Comparison of ENCODE assay signal across 36 cellular contexts in the genomic region with DNA sequence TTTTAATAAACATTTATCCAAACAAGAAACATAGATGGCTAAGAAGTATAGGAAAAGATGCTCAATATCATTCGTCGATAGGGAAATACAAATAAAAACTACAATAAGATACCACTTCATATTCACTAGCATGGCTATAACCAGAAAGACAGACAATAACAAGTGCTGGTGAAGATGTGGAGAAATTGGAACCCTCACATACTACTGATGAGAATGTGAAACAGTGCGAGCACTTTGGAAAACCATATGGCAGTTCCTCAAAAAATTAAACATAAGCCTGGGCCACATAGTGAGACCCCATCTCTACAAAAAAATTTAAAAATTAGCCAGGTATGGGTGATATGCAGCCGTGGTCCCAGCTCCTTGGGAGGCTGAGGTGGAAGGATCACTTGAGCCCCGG. TPM values are rescaled to one million over a fixed set of nuclear protein-coding genes. Genes with fewer than 3 reads are reported as not detected.
DNase-seq lines count a peak whose midpoint lies in the region; ATAC-seq, FAIRE-seq and TF ChIP-seq lines count a peak whose summit lies in the region.
"Had no signal": no experiment of that assay in that cellular context is flagged by ENCODE, and none has a peak within 500 bp of the region (broad histone marks: within the 10 kb centered on the region; RNA-seq: fewer than 3 reads in every experiment).

No MANE protein-coding gene starts in this region.

- TF ChIP-seq RAD21 in K562 (CRISPR knock-in tag; conservative IDR thresholded peaks at IDR 0.05 in 1 of 2, IDR thresholded peaks at IDR 0.05 in 1 of 2), result no peak

- WGBS in K562 (ENCODE audit: insufficient coverage, low coverage, missing lambda C conversion rate), result 0% methylated on average over 5 of the region's 5 CpGs

- no peak for TF ChIP-seq CTCF in HEK293 (tag by site-specific recombination; IDR thresholded peaks at IDR 0.05)
- no peak for TF ChIP-seq CTCF in K562 (IDR thresholded peaks at IDR 0.05 in 2 of 3, conservative IDR thresholded peaks at IDR 0.05 in 1 of 3; ENCODE audit: insufficient read depth in 2 of 3, low read depth in 1 of 3, low read length in 3 of 3)

- H3K27ac ChIP-seq in HEK293 (ENCODE audit: extremely low read depth, low read depth, low read length) (no peak overlapping the region), K562 (ENCODE audit: extremely low read depth, low read depth, low read length) (no peak overlapping the region)
- H3K27ac ChIP-seq: 22Rv1; A549; BLaER1; BLaER1 treated with 17β-estradiol and CSF1 and Interleukin-3, amounts not matched to agents 10 nM and 100 nM; C4-2B had no signal

- CTCF ChIA-PET in HEK293 (lab: Yijun Ruan, JAX) (interaction anchor here (0.6 kb wide), 1 partner anchor 51 kb away, joined by 5 read pairs; no protein-coding TSS in a partner anchor), K562 (lab: Yijun Ruan, JAX; ENCODE audit: low intra/inter-chr PET ratio) (no interaction called here)

- H3K9me3 ChIP-seq in HEK293 (ENCODE audit: control insufficient read depth, insufficient read depth, low read depth, low read length) (no peaks in the 10 kb centered on the region), K562 (replicated peaks; ENCODE audit: control insufficient read depth, insufficient read depth, low read depth, low read length) (peaks cover 2% of the 10 kb centered on the region; the same call in 1 of the 2 replicates), MG63 (no peaks in the 10 kb centered on the region)
- H3K9me3 ChIP-seq: A549, BE2C, Caco-2 had no signal

- no peaks in the 10 kb centered on the region for H3K79me2 ChIP-seq in K562 (ENCODE audit: control insufficient read depth, insufficient read depth, low read length)

- DNase-seq in K562 (ENCODE audit: extremely low read depth in 1 of 4, low spot score in 3 of 4) (no peak), NCI-H2107 (lab: John Stamatoyannopoulos, UW) (no peak), MG63 (no peak)
- DNase-seq: 8988T; ACHN; AML-193; BE2C; C1 segment of cervical spinal cord; Caco-2; Calu3; CD4-positive, alpha-beta memory T cell; CD4-positive, alpha-beta T cell; CD4-positive, CD25-positive, alpha-beta regulatory T cell; CD8-positive, alpha-beta memory T cell; CD8-positive, alpha-beta T cell; COR-L47; DMS 273 treated with DMSO at 0.1 percent for 48 hours; DMS153; DMS53; DMS79; DMS79 treated with DMSO at 0.1 percent for 48 hours; DND-41; EL had no signal

- TF ChIP-seq POLR2A in K562 (conservative IDR thresholded peaks at IDR 0.05), result no peak

- peaks cover 0 to 14% of the 10 kb centered on the region in 2 experiments; a peak in 2 of 5 replicates for H3K27me3 ChIP-seq in K562 (ENCODE audit: control insufficient read depth in 2 of 2, insufficient read depth in 2 of 2, low read length in 2 of 2)
- H3K27me3 ChIP-seq in MG63, result no peaks in the 10 kb centered on the region
- H3K27me3 ChIP-seq: BE2C; BLaER1; BLaER1 treated with 17β-estradiol and CSF1 and Interleukin-3, amounts not matched to agents 10 nM and 100 nM had no signal

- H3K4me1 ChIP-seq in HEK293 (ENCODE audit: control insufficient read depth, insufficient read depth, low read length) (no peaks in the 10 kb centered on the region), K562 (replicated peaks in 1 of 2; ENCODE audit: control insufficient read depth in 2 of 2, insufficient read depth in 2 of 2, low read length in 2 of 2) (no peaks in the 10 kb centered on the region; a peak in 2 of 5 replicates)
- H3K4me1 ChIP-seq: BE2C, BLaER1, Caco-2 had no signal

- no peak for FAIRE-seq in K562 (lab: Jason Lieb, UNC)
- FAIRE-seq: A204.1, A549, D721Med had no signal

- in situ Hi-C loops in K562 (cut with MboI), result no loop called here

- no peak for ATAC-seq in K562
- ATAC-seq: A549; CD8-positive, alpha-beta T cell had no signal

- H3K9ac ChIP-seq in K562 (ENCODE audit: insufficient read depth in 1 of 2, low read depth in 2 of 2, low read length in 2 of 2), result no peak overlapping the region
- H3K9ac ChIP-seq: BLaER1; BLaER1 treated with 17β-estradiol and CSF1 and Interleukin-3, amounts not matched to agents 10 nM and 100 nM had no signal

- no peak overlapping the region for H3K4me2 ChIP-seq in K562 (ENCODE audit: insufficient read depth, low read length)
- H3K4me2 ChIP-seq: A549; BLaER1; BLaER1 treated with 17β-estradiol and CSF1 and Interleukin-3, amounts not matched to agents 10 nM and 100 nM had no signal

- no peak overlapping the region for H2AFZ ChIP-seq in K562 (ENCODE audit: low read depth, low read length)

- intact Hi-C loops in K562 (cut with micrococcal nuclease), result no loop called here

- TF ChIP-seq EP300 in K562 (IDR thresholded peaks at IDR 0.05; ENCODE audit: low read length), result no peak

- H4K20me1 ChIP-seq in K562 (replicated peaks; ENCODE audit: control insufficient read depth, insufficient read depth, low read length), result no peaks in the 10 kb centered on the region
- H4K20me1 ChIP-seq: BLaER1; BLaER1 treated with 17β-estradiol and CSF1 and Interleukin-3, amounts not matched to agents 10 nM and 100 nM had no signal

- POLR2A ChIA-PET in HEK293 (lab: Yijun Ruan, JAX) (no interaction called here), K562 (lab: Yijun Ruan, JAX) (interaction anchor here (1.3 kb wide), 1 partner anchor 12 kb away, joined by 3 read pairs; no protein-coding TSS in a partner anchor)

- H3K36me3 ChIP-seq in HEK293 (ENCODE audit: control insufficient read depth in 2 of 2, insufficient read depth in 1 of 2, low read length in 2 of 2) (no peaks in the 10 kb centered on the region), K562 (ENCODE audit: control insufficient read depth, insufficient read depth, low read length) (no peaks in the 10 kb centered on the region), MG63 (no peaks in the 10 kb centered on the region)
- H3K36me3 ChIP-seq: BE2C; BLaER1; BLaER1 treated with 17β-estradiol and CSF1 and Interleukin-3, amounts not matched to agents 10 nM and 100 nM had no signal

- no peaks in the 10 kb centered on the region for H3K9me1 ChIP-seq in K562 (ENCODE audit: control insufficient read depth, insufficient read depth, low read length)

- BruUV-seq in K562 (replicated peaks; lab: Mats Ljungman, UMichigan), result no TSS peak

- H3K4me3 ChIP-seq in HEK293 (ENCODE audit: low read depth, low read length), result no peak overlapping the region
- H3K4me3 ChIP-seq in K562, result no peak overlapping the region
- no peak overlapping the region for H3K4me3 ChIP-seq in MG63
- H3K4me3 ChIP-seq: A549; BLaER1; BLaER1 treated with 17β-estradiol and CSF1 and Interleukin-3, amounts not matched to agents 10 nM and 100 nM had no signal

RNA-seq across cellular contexts. Expression of gene TMEM54, which starts 9.1 kb away (rescaled TPM):
- 2.4 and 10.2 TPM in 2 replicates for total RNA-seq in K562 (2011; cell fraction: chromatin; rRNA removed; ENCODE audit: low replicate concordance)
- 19.3 and 19.7 TPM in 2 replicates for total RNA-seq in K562 (2011; cell fraction: nucleolus; rRNA removed)
- total RNA-seq in K562 (2011; cell fraction: nucleoplasm; rRNA removed), result 14.0 and 21.6 TPM in 2 replicates
- total RNA-seq in K562 (2014; rRNA removed), result 12.8 and 14.5 TPM in 2 replicates
- 1.2 and 2.1 TPM in 2 replicates for total RNA-seq in K562 (2014; rRNA removed; fragmentation: Illumina TruSeq; extraction: Trizol)
- total RNA-seq in K562 (2015; rRNA removed; fragmentation: Illumina TruSeq; extraction: Trizol), result 3.8 TPM in 2 replicates
- total RNA-seq in K562 (2021), result 13.1 and 15.1 TPM in 2 replicates
- polyA plus RNA-seq in K562 (2011; rRNA removed), result 16.2 and 31.0 TPM in 2 replicates
- polyA plus RNA-seq in K562 (2011; cell fraction: cytosol; rRNA removed), result 75.0 and 104 TPM in 2 replicates
- 24.7 and 26.3 TPM in 2 replicates for polyA plus RNA-seq in K562 (2011; cell fraction: nucleus; rRNA removed)
- 26.4 and 45.9 TPM in 2 replicates for polyA plus RNA-seq in K562 (2012)
- polyA plus RNA-seq in K562 (2014; fragmentation: Illumina TruSeq; extraction: Trizol), result 8.2 and 11.8 TPM in 2 replicates
- 1 to 10 TPM in 1 of 2 experiments, under 1 TPM in 1; 1.00 to 1.7 TPM for polyA plus RNA-seq in K562 (2014; fragmentation: Nextera tagmentation; extraction: Ambion mirVana)
- 9.8 and 13.3 TPM in 2 replicates for polyA plus RNA-seq in K562 (2014; rRNA removed)
- 5.4 and 6.5 TPM in 2 replicates for polyA minus RNA-seq in K562 (2011; rRNA and poly(A)+ RNA removed)
- polyA minus RNA-seq in K562 (2011; cell fraction: cytosol; rRNA and poly(A)+ RNA removed), result 8.6 and 15.1 TPM in 2 replicates
- polyA minus RNA-seq in K562 (2011; cell fraction: nucleus; rRNA and poly(A)+ RNA removed), result 4.2 TPM in 2 replicates
- total RNA-seq in MG63 (2014; rRNA removed; shearing (Covaris generic); ENCODE audit: low replicate concordance), result 6.3 and 30.7 TPM in 2 replicates
- total RNA-seq: B cell; CD4-positive, alpha-beta memory T cell; CD4-positive, alpha-beta T cell; CD4-positive, CD25-positive, alpha-beta regulatory T cell; CD8-positive, alpha-beta T cell had no signal
- polyA plus RNA-seq: CD14-positive monocyte; CD4-positive, alpha-beta memory T cell; CD4-positive, CD25-positive, alpha-beta regulatory T cell; CD8-positive, alpha-beta memory T cell had no signal

RNA-seq across cellular contexts. Expression of gene HPCA, which starts 24.0 kb away (rescaled TPM):
- not detected in 2 replicates for total RNA-seq in K562 (2011; cell fraction: chromatin; rRNA removed; ENCODE audit: low replicate concordance)
- total RNA-seq in K562 (2011; cell fraction: nucleolus; rRNA removed), result not detected in 2 replicates
- total RNA-seq in K562 (2011; cell fraction: nucleoplasm; rRNA removed), result not detected in 2 replicates
- not detected in 2 replicates for total RNA-seq in K562 (2014; rRNA removed)
- not detected in 2 replicates for total RNA-seq in K562 (2014; rRNA removed; fragmentation: Illumina TruSeq; extraction: Trizol)
- not detected in 2 replicates for total RNA-seq in K562 (2015; rRNA removed; fragmentation: Illumina TruSeq; extraction: Trizol)
- not detected in 2 replicates for total RNA-seq in K562 (2021)
- not detected in 2 replicates for polyA plus RNA-seq in K562 (2011; rRNA removed)
- polyA plus RNA-seq in K562 (2011; cell fraction: cytosol; rRNA removed), result not detected in 2 replicates
- polyA plus RNA-seq in K562 (2011; cell fraction: nucleus; rRNA removed), result not detected in 2 replicates
- polyA plus RNA-seq in K562 (2012), result 0.22 and 0.44 TPM in 2 replicates
- not detected in 2 replicates for polyA plus RNA-seq in K562 (2014; fragmentation: Illumina TruSeq; extraction: Trizol)
- not detected for polyA plus RNA-seq in K562 (2014; fragmentation: Nextera tagmentation; extraction: Ambion mirVana)
- not detected in 2 replicates for polyA plus RNA-seq in K562 (2014; rRNA removed)
- polyA minus RNA-seq in K562 (2011; rRNA and poly(A)+ RNA removed), result not detected in 2 replicates
- not detected in 2 replicates for polyA minus RNA-seq in K562 (2011; cell fraction: cytosol; rRNA and poly(A)+ RNA removed)
- not detected in 2 replicates for polyA minus RNA-seq in K562 (2011; cell fraction: nucleus; rRNA and poly(A)+ RNA removed)
- total RNA-seq in MG63 (2014; rRNA removed; shearing (Covaris generic); ENCODE audit: low replicate concordance), result not detected in 2 replicates
- total RNA-seq: A172; B cell; Caco-2; Calu3; CD4-positive, alpha-beta T cell; CD4-positive, CD25-positive, alpha-beta regulatory T cell; CD8-positive, alpha-beta memory T cell; CD8-positive, alpha-beta T cell; Daoy had no signal
- polyA plus RNA-seq: BJ; CD14-positive monocyte; CD4-positive, alpha-beta memory T cell; CD4-positive, CD25-positive, alpha-beta regulatory T cell; CD8-positive, alpha-beta memory T cell had no signal

RNA-seq across cellular contexts. Expression of gene FNDC5, which starts 39.6 kb away (rescaled TPM):
- total RNA-seq in K562 (2011; cell fraction: chromatin; rRNA removed; ENCODE audit: low replicate concordance), result 1.1 and 2.3 TPM in 2 replicates
- 1.3 and 2.0 TPM in 2 replicates for total RNA-seq in K562 (2011; cell fraction: nucleolus; rRNA removed)
- total RNA-seq in K562 (2011; cell fraction: nucleoplasm; rRNA removed), result 0.59 and 1.1 TPM in 2 replicates
- total RNA-seq in K562 (2014; rRNA removed), result 0.14 and 0.61 TPM in 2 replicates
- 0.25 and 0.48 TPM in 2 replicates for total RNA-seq in K562 (2014; rRNA removed; fragmentation: Illumina TruSeq; extraction: Trizol)
- 0.22 and 0.41 TPM in 2 replicates for total RNA-seq in K562 (2015; rRNA removed; fragmentation: Illumina TruSeq; extraction: Trizol)
- 0.38 and 0.56 TPM in 2 replicates for total RNA-seq in K562 (2021)
- 2.1 and 2.5 TPM in 2 replicates for polyA plus RNA-seq in K562 (2011; rRNA removed)
- polyA plus RNA-seq in K562 (2011; cell fraction: cytosol; rRNA removed), result 1.3 and 1.6 TPM in 2 replicates
- polyA plus RNA-seq in K562 (2011; cell fraction: nucleus; rRNA removed), result 5.0 and 6.0 TPM in 2 replicates
- 0.42 and 0.81 TPM in 2 replicates for polyA plus RNA-seq in K562 (2012)
- polyA plus RNA-seq in K562 (2014; fragmentation: Illumina TruSeq; extraction: Trizol), result 0.17 and 0.25 TPM in 2 replicates
- polyA plus RNA-seq in K562 (2014; fragmentation: Nextera tagmentation; extraction: Ambion mirVana), result under 1 TPM; 0.06 to 0.10 TPM
- 0.12 and 0.24 TPM in 2 replicates for polyA plus RNA-seq in K562 (2014; rRNA removed)
- polyA minus RNA-seq in K562 (2011; rRNA and poly(A)+ RNA removed), result 2.6 and 3.1 TPM in 2 replicates
- polyA minus RNA-seq in K562 (2011; cell fraction: cytosol; rRNA and poly(A)+ RNA removed), result 0.38 TPM in 1 of 2 replicates, not detected in the other
- 0.13 and 1.3 TPM in 2 replicates for polyA minus RNA-seq in K562 (2011; cell fraction: nucleus; rRNA and poly(A)+ RNA removed)
- 0.23 TPM in 1 of 2 replicates, not detected in the other for total RNA-seq in MG63 (2014; rRNA removed; shearing (Covaris generic); ENCODE audit: low replicate concordance)
- total RNA-seq: A172; Calu3; CD4-positive, alpha-beta memory T cell; CD4-positive, alpha-beta T cell; CD4-positive, CD25-positive, alpha-beta regulatory T cell; CD8-positive, alpha-beta memory T cell; CD8-positive, alpha-beta T cell had no signal
- polyA plus RNA-seq: CD14-positive monocyte; CD4-positive, alpha-beta memory T cell; CD4-positive, CD25-positive, alpha-beta regulatory T cell had no signal

RNA-seq across cellular contexts. Expression of gene RNF19B, which starts 54.3 kb away (rescaled TPM):
- 7.2 and 10.6 TPM in 2 replicates for total RNA-seq in K562 (2011; cell fraction: chromatin; rRNA removed; ENCODE audit: low replicate concordance)
- 7.9 and 11.3 TPM in 2 replicates for total RNA-seq in K562 (2011; cell fraction: nucleolus; rRNA removed)
- total RNA-seq in K562 (2011; cell fraction: nucleoplasm; rRNA removed), result 6.7 and 7.8 TPM in 2 replicates
- total RNA-seq in K562 (2014; rRNA removed) (9.6 and 11.8 TPM in 2 replicates), K562 (2014; rRNA removed; fragmentation: Illumina TruSeq; extraction: Trizol) (9.1 and 10.2 TPM in 2 replicates), K562 (2015; rRNA removed; fragmentation: Illumina TruSeq; extraction: Trizol) (10.5 and 10.9 TPM in 2 replicates), K562 (2021) (14.9 TPM in 2 replicates)
- polyA plus RNA-seq in K562 (2011; rRNA removed) (10.2 and 14.3 TPM in 2 replicates), K562 (2014; fragmentation: Illumina TruSeq; extraction: Trizol) (14.1 and 14.6 TPM in 2 replicates), K562 (2014; fragmentation: Nextera tagmentation; extraction: Ambion mirVana) (1 to 10 TPM; 2.6 to 2.8 TPM), K562 (2014; rRNA removed) (10.1 and 11.6 TPM in 2 replicates)
- 9.9 and 11.1 TPM in 2 replicates for polyA plus RNA-seq in K562 (2011; cell fraction: cytosol; rRNA removed)
- 5.4 and 6.0 TPM in 2 replicates for polyA plus RNA-seq in K562 (2011; cell fraction: nucleus; rRNA removed)
- 12.3 and 15.2 TPM in 2 replicates for polyA plus RNA-seq in K562 (2012)
- 18.7 and 25.2 TPM in 2 replicates for polyA minus RNA-seq in K562 (2011; rRNA and poly(A)+ RNA removed)
- 7.8 and 11.6 TPM in 2 replicates for polyA minus RNA-seq in K562 (2011; cell fraction: cytosol; rRNA and poly(A)+ RNA removed)
- 4.7 and 7.8 TPM in 2 replicates for polyA minus RNA-seq in K562 (2011; cell fraction: nucleus; rRNA and poly(A)+ RNA removed)
- 5.0 and 6.9 TPM in 2 replicates for total RNA-seq in MG63 (2014; rRNA removed; shearing (Covaris generic); ENCODE audit: low replicate concordance)

Comparison
In these comparisons a context has a peak if more than half of its experiments do, and no peak if none do; other contexts are left out.
1. Of the 44 proteins assayed by ChIP-seq in both K562 and HEK293: peak only in K562: ZNF121; only in HEK293: none; in both: ZNF184; in neither: 42.